In genomic region chr12:62834971-62835547, GRCh38 we compare ENCODE assay signal across 9 cellular contexts.
DNase-seq lines count a peak whose midpoint lies in the region; ATAC-seq and TF ChIP-seq lines count a peak whose summit lies in the region.
"Had no signal": no experiment of that assay in that cellular context is flagged by ENCODE, and none has a peak within 500 bp of the region (broad histone marks: within the 10 kb centered on the region; RNA-seq: fewer than 3 reads in every experiment).

No MANE protein-coding gene starts in this region.

- 45 to 47% methylated on average over 8 to 9 of the region's 10 CpGs for WGBS in gastroesophageal sphincter (ENCODE audit: low coverage in 1 of 2), 2 donors

- TF ChIP-seq CTCF in AG09309 (IDR thresholded peaks at IDR 0.05; ENCODE audit: control insufficient read depth, insufficient read depth, low read depth, low read length, missing control alignments) (no peak), gastroesophageal sphincter (IDR thresholded peaks at IDR 0.05) (no peak), GM13976 (IDR thresholded peaks at IDR 0.05; ENCODE audit: borderline replicate concordance, control extremely low read depth, extremely low read depth, insufficient read depth, missing control alignments) (no peak)

- H3K27ac ChIP-seq in SJSA1 (peak overlapping the region; percentile 51), gastroesophageal sphincter (peak overlapping the region in 3 of 4 donors; percentile 38 to 50 (median 38))

- H3K4me1 ChIP-seq in SJSA1 (replicated peaks) (peaks cover 13% of the 10 kb centered on the region), gastroesophageal sphincter (no peaks in the 10 kb centered on the region)

- no peaks in the 10 kb centered on the region for H3K9me3 ChIP-seq in SJSA1 (replicated peaks)
- H3K9me3 ChIP-seq in gastroesophageal sphincter, result no peaks in the 10 kb centered on the region

- H3K36me3 ChIP-seq in SJSA1, result no peaks in the 10 kb centered on the region
- no peaks in the 10 kb centered on the region for H3K36me3 ChIP-seq in gastroesophageal sphincter

- ATAC-seq in gastroesophageal sphincter, result peak; percentile 63
- no peak for ATAC-seq in HG02588 (IDR thresholded peaks at IDR 0.05; ENCODE audit: unreplicated experiment)
- no peak for ATAC-seq in sciatic nerve

- no peak for TF ChIP-seq POLR2A in gastroesophageal sphincter (IDR thresholded peaks at IDR 0.05)

- intact Hi-C loops in sciatic nerve (cut with DNase I), result no loop called here

- in situ Hi-C loops in GM13976 (cut with MboI; ENCODE audit: low sequenced_read_pairs, unreplicated experiment), result no loop called here

- H3K4me3 ChIP-seq in AG09309 (ENCODE audit: control insufficient read depth, low read depth, low read length) (no peak overlapping the region), SJSA1 (peak overlapping the region; percentile 14), gastroesophageal sphincter (peak overlapping the region in 1 of 2 donors; percentile 18)

- peak; percentile 18 for DNase-seq in AG09309 (ENCODE audit: low read depth)
- DNase-seq in HCEC 1CT, result peak; percentile 55
- peak; percentile 52 to 65 for DNase-seq in SJSA1 (ENCODE audit: low read depth in 1 of 2, low spot score in 2 of 2)
- no peak for DNase-seq in GM13976 (ENCODE audit: low spot score)
- DNase-seq in sciatic nerve (ENCODE audit: low spot score), result no peak
- DNase-seq in NCI-H526 (lab: John Stamatoyannopoulos, UW), result no peak
- DNase-seq: activated CD4-positive, alpha-beta T cell treated with anti-CD3 and anti-CD28 coated beads, Interleukin-2, amount 10 ng/mL, durations not matched to agents 24 days and 14 days had no signal

- H3K27me3 ChIP-seq in SJSA1 (replicated peaks) (no peaks in the 10 kb centered on the region), gastroesophageal sphincter (no peaks in the 10 kb centered on the region)

- no peak for TF ChIP-seq EP300 in gastroesophageal sphincter (IDR thresholded peaks at IDR 0.05)

Comparison
In these comparisons a context has a peak if more than half of its experiments do, and no peak if none do; other contexts are left out.
1. DNase-seq: peak in AG09309 (single experiment), HCEC 1CT (single experiment) and SJSA1 (2 of 2); none in GM13976 (single experiment), sciatic nerve (single experiment) and NCI-H526 (0 of 2).